Comparison of ENCODE assay signal across 29 cellular contexts in the genomic region with DNA sequence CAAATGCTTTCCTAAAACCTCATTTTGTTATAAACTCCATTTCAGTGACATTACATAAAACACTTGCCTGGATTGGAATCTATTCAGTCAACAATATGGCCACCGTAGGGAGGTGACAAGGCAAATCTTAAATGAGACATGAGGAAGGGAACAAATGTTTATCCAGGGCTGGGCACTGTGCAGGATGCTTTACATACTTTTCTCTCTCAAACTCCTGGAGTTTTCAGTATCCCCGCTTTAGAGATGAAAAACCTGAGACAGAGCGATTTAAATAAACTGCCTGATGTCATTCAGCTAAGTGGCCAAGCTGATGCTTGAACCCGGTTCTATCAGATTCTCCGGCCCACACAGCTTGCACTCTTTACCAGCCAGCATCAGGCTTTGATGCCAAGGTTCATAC.
DNase-seq lines count a peak whose midpoint lies in the region; ATAC-seq and TF ChIP-seq lines count a peak whose summit lies in the region.
"Had no signal": no experiment of that assay in that cellular context is flagged by ENCODE, and none has a peak within 500 bp of the region (broad histone marks: within the 10 kb centered on the region; RNA-seq: fewer than 3 reads in every experiment).

No MANE protein-coding gene starts in this region.

- H3K27me3 ChIP-seq in hepatocyte (no peaks in the 10 kb centered on the region), heart left ventricle (no peaks in the 10 kb centered on the region)
- H3K27me3 ChIP-seq: body of pancreas, gastroesophageal sphincter, neutrophil, transverse colon had no signal

- H3K27ac Mint-ChIP-seq in neural crest cell (ENCODE audit: unreplicated experiment) = peak overlapping the region; percentile 0
- H3K27ac Mint-ChIP-seq: activated CD8-positive, alpha-beta T cell treated with anti-CD3 and anti-CD28 coated beads, Interleukin-2, amount 10 ng/mL, durations not matched to agents 7 days and 5 days; activated naive CD4-positive, alpha-beta T cell treated with anti-CD3 and anti-CD28 coated beads for 36 hours; CD4-positive, alpha-beta T cell; memory B cell had no signal

- H3K79me2 ChIP-seq in hepatocyte = no peaks in the 10 kb centered on the region

- DNase-seq in NCI-H510A treated with DMSO at 0.1 percent for 48 hours (lab: John Stamatoyannopoulos, UW) (peak; percentile 47), NCI-H510A (lab: John Stamatoyannopoulos, UW) (no peak), hepatocyte (ENCODE audit: low spot score) (no peak), neural crest cell (ENCODE audit: low read depth, low spot score) (no peak), heart left ventricle (no peak), NOMO-1 treated with dmso at 0.1 percent for 144 hours (lab: John Stamatoyannopoulos, UW; ENCODE audit: unreplicated experiment) (no peak), NCI-H1048 (lab: John Stamatoyannopoulos, UW) (no peak)
- DNase-seq: activated CD4-positive, alpha-beta T cell treated with anti-CD3 and anti-CD28 coated beads for 4 hours; activated CD8-positive, alpha-beta T cell treated with anti-CD3 and anti-CD28 coated beads, Interleukin-2, amount 10 ng/mL, durations not matched to agents 7 days and 5 days; activated naive CD4-positive, alpha-beta T cell treated with anti-CD3 and anti-CD28 coated beads for 36 hours; body of pancreas; CD4-positive, alpha-beta T cell; EL; H7; KG1; left cardiac atrium; MM.1S; NCI-H1436; NCI-H2081 treated with DMSO at 0.1 percent for 48 hours; NCI-H226; psoas muscle; stimulated activated CD4-positive, alpha-beta T cell treated with anti-CD3 and anti-CD28 coated beads, Interleukin-4, amount 100 ng/mL, for 4 hours; transverse colon had no signal

- H3K36me3 Mint-ChIP-seq in neural crest cell (ENCODE audit: low read depth) = no peaks in the 10 kb centered on the region
- H3K36me3 Mint-ChIP-seq: memory B cell had no signal

- peaks cover 40% of the 10 kb centered on the region for H3K4me1 Mint-ChIP-seq in neural crest cell
- H3K4me1 Mint-ChIP-seq: memory B cell had no signal

- H3K27ac ChIP-seq in hepatocyte (peak overlapping the region; percentile 35), heart left ventricle (no peak overlapping the region)
- H3K27ac ChIP-seq: body of pancreas, neutrophil, psoas muscle, transverse colon, VCaP had no signal

- no peaks in the 10 kb centered on the region for H3K9me2 ChIP-seq in hepatocyte (replicated peaks; ENCODE audit: insufficient read depth)

- TF ChIP-seq POLR2A in heart left ventricle (IDR thresholded peaks at IDR 0.05) = no peak

- H3K4me3 ChIP-seq in hepatocyte = no peak overlapping the region
- H3K4me3 ChIP-seq in heart left ventricle = no peak overlapping the region
- H3K4me3 ChIP-seq: body of pancreas, gastroesophageal sphincter, GM12878, psoas muscle, transverse colon had no signal

- H3K9me3 Mint-ChIP-seq in neural crest cell = no peaks in the 10 kb centered on the region
- H3K9me3 Mint-ChIP-seq: activated naive CD4-positive, alpha-beta T cell treated with anti-CD3 and anti-CD28 coated beads for 36 hours; CD4-positive, alpha-beta T cell; memory B cell had no signal

- no peaks in the 10 kb centered on the region for H4K20me1 ChIP-seq in hepatocyte (ENCODE audit: insufficient read depth, poor library complexity, severe bottlenecking)

- H3K9me3 ChIP-seq in hepatocyte (ENCODE audit: low read depth) (no peaks in the 10 kb centered on the region), heart left ventricle (no peaks in the 10 kb centered on the region)
- H3K9me3 ChIP-seq: body of pancreas, gastroesophageal sphincter, neutrophil, psoas muscle, transverse colon had no signal

- H3K4me1 ChIP-seq in hepatocyte (ENCODE audit: insufficient read depth) = no peaks in the 10 kb centered on the region
- peaks cover 0 to 3% (median 1%) of the 10 kb centered on the region in 12 donors for H3K4me1 ChIP-seq in heart left ventricle
- H3K4me1 ChIP-seq: body of pancreas, psoas muscle, transverse colon had no signal

- WGBS in hepatocyte (ENCODE audit: low lambda C conversion rate, missing lambda C conversion rate) = 70% methylated on average over 5 of the region's 5 CpGs
- WGBS in heart left ventricle, 4 donors = 67 to 76% (median 71%) methylated on average over 5 of the region's 5 CpGs

- no peak overlapping the region for H3K4me2 ChIP-seq in hepatocyte

- TF ChIP-seq CTCF in hepatocyte (IDR thresholded peaks at IDR 0.05; ENCODE audit: poor library complexity) (no peak), neural crest cell (conservative IDR thresholded peaks at IDR 0.05) (no peak), heart left ventricle (IDR thresholded peaks at IDR 0.05) (no peak)

- H3K27me3 Mint-ChIP-seq in neural crest cell (ENCODE audit: low read depth) = no peaks in the 10 kb centered on the region
- H3K27me3 Mint-ChIP-seq: CD4-positive, alpha-beta T cell; memory B cell had no signal

- ATAC-seq in heart left ventricle (no peak), GM21367 (IDR thresholded peaks at IDR 0.05; ENCODE audit: unreplicated experiment) (no peak)
- ATAC-seq: activated CD8-positive, alpha-beta T cell treated with anti-CD3 and anti-CD28 coated beads, Interleukin-2, amount 10 ng/mL, durations not matched to agents 7 days and 5 days; body of pancreas; gastroesophageal sphincter; GM12878; left cardiac atrium; psoas muscle had no signal

- no peak overlapping the region for H3K4me3 Mint-ChIP-seq in neural crest cell
- H3K4me3 Mint-ChIP-seq: activated CD8-positive, alpha-beta T cell treated with anti-CD3 and anti-CD28 coated beads, Interleukin-2, amount 10 ng/mL, durations not matched to agents 7 days and 5 days; activated naive CD4-positive, alpha-beta T cell treated with anti-CD3 and anti-CD28 coated beads for 36 hours; CD4-positive, alpha-beta T cell; memory B cell had no signal

- no peaks in the 10 kb centered on the region for H3K36me3 ChIP-seq in hepatocyte (replicated peaks; ENCODE audit: insufficient read depth, low read depth)
- no peaks in the 10 kb centered on the region for H3K36me3 ChIP-seq in heart left ventricle
- H3K36me3 ChIP-seq: gastroesophageal sphincter, neutrophil, transverse colon had no signal

- H2AFZ ChIP-seq in hepatocyte = no peak overlapping the region

- intact Hi-C loops in heart left ventricle (cut with DNase I) = no loop called here
